ENCODE assay signal across 11 cellular contexts in the genomic region with DNA sequence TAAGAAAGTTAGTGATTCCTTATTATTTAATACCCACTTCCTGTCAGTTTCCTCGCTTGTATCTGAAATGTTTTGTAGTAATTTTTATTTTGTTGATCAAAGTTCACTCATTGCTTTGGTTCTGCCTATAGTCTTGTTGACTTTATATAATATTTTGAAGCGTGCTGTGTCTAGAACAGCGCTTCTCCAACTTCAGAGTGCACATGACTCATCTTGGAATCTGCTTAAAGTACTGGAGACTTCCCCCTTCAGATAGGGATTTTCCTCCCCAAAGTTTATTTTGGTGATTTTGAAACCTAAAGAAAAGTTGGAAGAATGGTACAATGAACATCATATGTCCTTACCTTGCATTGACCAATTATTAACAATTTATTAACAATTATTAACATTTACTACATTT. TPM values are rescaled to one million over a fixed set of nuclear protein-coding genes. Genes with fewer than 3 reads are reported as not detected.
A peak's percentile ranks its signal among the peaks of the same experiment; 100 is the strongest.
DNase-seq lines count a peak whose midpoint lies in the region; TF ChIP-seq lines count a peak whose summit lies in the region.
"Had no signal": no experiment of that assay in that cellular context is flagged by ENCODE, and none has a peak within 500 bp of the region (broad histone marks: within the 10 kb centered on the region; RNA-seq: fewer than 3 reads in every experiment).

No MANE protein-coding gene starts in this region.

- H3K4me1 ChIP-seq in stomach: peaks cover 44 to 75% (median 67%) of the 10 kb centered on the region in 4 donors

- peak; percentile 60 for DNase-seq in EL
- peak; percentile 48 for DNase-seq in brain microvascular endothelial cell
- peak; percentile 69 for DNase-seq in iris pigment epithelial cell (ENCODE audit: low read depth)
- DNase-seq in stomach: no peak
- no peak for DNase-seq in NCI-H526 (lab: John Stamatoyannopoulos, UW)
- no peak for DNase-seq in caudate nucleus (lab: John Stamatoyannopoulos, UW)
- DNase-seq in NCI-H1694 (lab: John Stamatoyannopoulos, UW): no peak

- in situ Hi-C loops in brain microvascular endothelial cell (cut with HindIII; ENCODE audit: low pct_ligation_motif_present, low sequenced_read_pairs): no loop called here

- TF ChIP-seq POLR2A in stomach (IDR thresholded peaks at IDR 0.05): no peak

- WGBS in stomach, 5 donors: 70 to 82% (median 81%) methylated on average over 3 of the region's 3 CpGs

- no peak for TF ChIP-seq EP300 in stomach (IDR thresholded peaks at IDR 0.05)

- no peaks in the 10 kb centered on the region for H3K27me3 ChIP-seq in brain microvascular endothelial cell (replicated peaks)
- H3K27me3 ChIP-seq in stomach: no peaks in the 10 kb centered on the region
- H3K27me3 ChIP-seq: BLaER1, breast epithelium had no signal

- H3K27ac ChIP-seq in 22Rv1 (peak overlapping the region; percentile 11; the same call in 1 of the 2 replicates), brain microvascular endothelial cell (peak overlapping the region; percentile 5), stomach (peak overlapping the region in 2 of 5 donors; percentile 43 to 46), caudate nucleus (ENCODE audit: low read depth, low read length) (no peak overlapping the region)
- H3K27ac ChIP-seq: BLaER1, breast epithelium, HL-60 had no signal

- no peak for TF ChIP-seq CTCF in 22Rv1 (IDR thresholded peaks at IDR 0.05)
- TF ChIP-seq CTCF in brain microvascular endothelial cell (IDR thresholded peaks at IDR 0.05; ENCODE audit: low read depth, low read length, missing control alignments): no peak
- no peak for TF ChIP-seq CTCF in stomach (IDR thresholded peaks at IDR 0.05)

- H3K36me3 ChIP-seq in brain microvascular endothelial cell (replicated peaks) (peaks cover 49% of the 10 kb centered on the region), stomach (peaks cover 24 to 78% (median 55%) of the 10 kb centered on the region in 4 donors)
- H3K36me3 ChIP-seq: breast epithelium had no signal

- H3K4me3 ChIP-seq in brain microvascular endothelial cell (ENCODE audit: low read depth, low read length) (no peak overlapping the region), stomach (no peak overlapping the region)
- H3K4me3 ChIP-seq: BLaER1, breast epithelium had no signal

- intact Hi-C loops in stomach (cut with DNase I; ENCODE audit: low total_unique reads): loop anchor here (10.0 kb wide), 1 partner anchor 125 kb away; a partner anchor contains a TSS

- H3K9me3 ChIP-seq in stomach: no peaks in the 10 kb centered on the region
- H3K9me3 ChIP-seq: BLaER1, breast epithelium had no signal

RNA-seq across cellular contexts. Expression of gene COMTD1, which starts 5.8 kb away (rescaled TPM):
- total RNA-seq in stomach: 100 to 1,000 TPM in 2 of 5 donors, 10 to 100 TPM in 3; 15.4 to 446 (median 71.4) TPM
- polyA plus RNA-seq in stomach: 100 to 1,000 TPM; 119 to 173 (median 137) TPM

RNA-seq across cellular contexts. Expression of gene VDAC2, which starts 19.4 kb away (rescaled TPM):
- 100 to 1,000 TPM in 3 of 5 donors, 10 to 100 TPM in 2; 44.3 to 149 (median 128) TPM for total RNA-seq in stomach
- polyA plus RNA-seq in stomach: 100 to 1,000 TPM; 140 to 202 (median 168) TPM

Comparison
In these comparisons a context has a peak if more than half of its experiments do, and no peak if none do; other contexts are left out.
1. DNase-seq: peak in EL (single experiment), brain microvascular endothelial cell (single experiment) and iris pigment epithelial cell (single experiment); none in stomach (single experiment), NCI-H526 (0 of 2), caudate nucleus (0 of 61) and NCI-H1694 (single experiment).